8 cellular contexts compared by ENCODE assay signal in the genomic region with DNA sequence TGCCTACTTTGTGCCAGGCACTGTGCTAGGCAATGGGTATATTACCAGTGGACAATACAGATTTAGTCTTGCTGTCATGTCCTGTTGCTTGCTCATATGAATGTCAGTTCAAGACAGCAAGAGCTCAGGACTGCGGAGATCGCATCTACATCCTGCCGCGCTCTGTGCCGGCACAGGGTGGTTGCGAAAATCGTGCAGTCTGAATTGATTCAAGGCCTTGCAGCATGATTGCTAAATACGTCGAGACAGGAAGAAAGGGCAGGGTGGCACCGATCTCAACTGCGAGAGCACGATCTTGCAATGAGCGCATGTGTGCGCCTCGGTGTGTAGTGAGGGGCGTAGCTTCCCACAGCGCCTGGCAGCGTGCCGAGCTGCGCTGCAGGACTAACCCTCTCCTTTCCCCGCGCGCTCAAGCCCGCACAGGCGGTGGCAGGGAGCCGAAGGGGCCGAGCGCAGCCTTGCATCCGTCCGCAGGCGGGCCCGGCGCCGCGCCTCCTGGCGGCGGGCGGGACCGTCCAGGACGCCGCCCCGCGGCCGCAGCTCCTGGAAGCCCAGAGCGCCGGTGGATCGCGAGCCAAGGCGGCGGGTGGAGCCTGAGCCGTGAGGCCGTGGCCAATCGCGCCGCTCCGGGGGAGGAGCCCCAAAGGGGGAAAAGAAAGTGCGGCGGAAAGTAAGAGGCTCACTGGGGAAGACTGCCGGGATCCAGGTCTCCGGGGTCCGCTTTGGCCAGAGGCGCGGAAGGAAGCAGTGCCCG. TPM values are rescaled to one million over a fixed set of nuclear protein-coding genes. Genes with fewer than 3 reads are reported as not detected.
DNase-seq lines count a peak whose midpoint lies in the region; ATAC-seq, FAIRE-seq and TF ChIP-seq lines count a peak whose summit lies in the region.

A gene with protein sequence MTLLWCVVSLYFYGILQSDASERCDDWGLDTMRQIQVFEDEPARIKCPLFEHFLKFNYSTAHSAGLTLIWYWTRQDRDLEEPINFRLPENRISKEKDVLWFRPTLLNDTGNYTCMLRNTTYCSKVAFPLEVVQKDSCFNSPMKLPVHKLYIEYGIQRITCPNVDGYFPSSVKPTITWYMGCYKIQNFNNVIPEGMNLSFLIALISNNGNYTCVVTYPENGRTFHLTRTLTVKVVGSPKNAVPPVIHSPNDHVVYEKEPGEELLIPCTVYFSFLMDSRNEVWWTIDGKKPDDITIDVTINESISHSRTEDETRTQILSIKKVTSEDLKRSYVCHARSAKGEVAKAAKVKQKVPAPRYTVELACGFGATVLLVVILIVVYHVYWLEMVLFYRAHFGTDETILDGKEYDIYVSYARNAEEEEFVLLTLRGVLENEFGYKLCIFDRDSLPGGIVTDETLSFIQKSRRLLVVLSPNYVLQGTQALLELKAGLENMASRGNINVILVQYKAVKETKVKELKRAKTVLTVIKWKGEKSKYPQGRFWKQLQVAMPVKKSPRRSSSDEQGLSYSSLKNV (plus strand): TSS at position 677 of the 754 bp plus-strand sequence. CDS start 50,205 bp downstream, outside the sequence.

- no peak within 1 kb of the TSS for H4K8ac ChIP-seq in H1 (ENCODE audit: extremely low read depth, insufficient read depth, low read length)

- H3K27me3 Mint-ChIP-seq in CD4-positive, alpha-beta memory T cell: no peaks in the 10 kb centered on the region

- H2AFZ ChIP-seq in H1 (ENCODE audit: low read length): peak within 1 kb of the TSS; percentile 99

- peak within 1 kb of the TSS; percentile 84 to 97 (median 94) for H3K4me3 Mint-ChIP-seq in CD4-positive, alpha-beta memory T cell

- peaks cover 25 to 43% (median 35%) of the 10 kb centered on the region in 4 donors for H3K4me1 Mint-ChIP-seq in CD4-positive, alpha-beta memory T cell

- intact Hi-C loops in CD4-positive, alpha-beta memory T cell (cut with micrococcal nuclease): loop anchor here (1.0 to 10.0 kb wide), 4 partner anchors 67 to 1189 kb away; no protein-coding TSS in a partner anchor

- DNase-seq in CD4-positive, alpha-beta memory T cell: peak; percentile 89 to 91 (median 90)
- DNase-seq in NOMO-1 treated with DMSO at 0.1 percent for 48 hours (lab: John Stamatoyannopoulos, UW; ENCODE audit: unreplicated experiment) (peak; percentile 98), H1 (ENCODE audit: low read depth in 1 of 2, low spot score in 2 of 2) (peak; percentile 67 to 85), mesenteric fat pad (ENCODE audit: low spot score) (peak; percentile 97)
- peak; percentile 64 to 77 (median 69) for DNase-seq in activated CD8-positive, alpha-beta memory T cell treated with anti-CD3 and anti-CD28 coated beads for 48 hours (ENCODE audit: low read depth in 2 of 3, low spot score in 2 of 3)
- DNase-seq in stimulated activated CD8-positive, alpha-beta memory T cell treated with anti-CD3 and anti-CD28 coated beads, Interleukin-15, amount 100 ng/mL, for 1 hour (ENCODE audit: low read depth): peak; percentile 65

- no peaks in the 10 kb centered on the region for H3K9me3 ChIP-seq in CD4-positive, alpha-beta memory T cell (ENCODE audit: control insufficient read depth in 1 of 2, low read length in 2 of 2)
- H3K9me3 ChIP-seq in H1 (ENCODE audit: insufficient read depth in 2 of 2, low read depth in 1 of 2, low read length in 1 of 2): no peaks in the 10 kb centered on the region

- H2BK120ac ChIP-seq in H1 (replicated peaks; ENCODE audit: low read depth, low read length): no peak within 1 kb of the TSS

- TF ChIP-seq EP300 in H1 (IDR thresholded peaks at IDR 0.05; ENCODE audit: borderline replicate concordance in 1 of 2, low read depth in 2 of 2, low read length in 2 of 2): no peak

- H3K36me3 Mint-ChIP-seq in CD4-positive, alpha-beta memory T cell: peaks cover 5 to 14% of the 10 kb centered on the region in 2 donors

- H2BK5ac ChIP-seq in H1 (ENCODE audit: low read depth, low read length): peak within 1 kb of the TSS; percentile 58; the same call in 1 of the 2 replicates

- no peaks in the 10 kb centered on the region for H3K27me3 ChIP-seq in CD4-positive, alpha-beta memory T cell (ENCODE audit: insufficient read depth, low read length)
- H3K27me3 ChIP-seq in H1 (replicated peaks in 1 of 4; ENCODE audit: control insufficient read depth in 3 of 4, extremely low read depth in 1 of 4, insufficient read depth in 3 of 4, low read length in 3 of 4): peaks cover 2 to 40% (median 20%) of the 10 kb centered on the region in 4 experiments

- peak within 1 kb of the TSS in 2 of 4 experiments; percentile 1 to 74; a peak in 4 of 7 replicates for H3K9ac ChIP-seq in H1 (replicated peaks in 1 of 4; ENCODE audit: extremely low read depth in 1 of 4, low read depth in 3 of 4, low read length in 3 of 4)

- H4K91ac ChIP-seq in H1 (replicated peaks; ENCODE audit: insufficient read length, low read length): no peak within 1 kb of the TSS

- peak within 1 kb of the TSS; percentile 44; the same call in 1 of the 2 replicates for H3K18ac ChIP-seq in H1 (ENCODE audit: extremely low read depth, low read length)

- peak within 1 kb of the TSS; percentile 76 to 92 for H3K4me3 ChIP-seq in CD4-positive, alpha-beta memory T cell (ENCODE audit: low read length in 2 of 2)
- peak within 1 kb of the TSS; percentile 32 to 92 (median 59) for H3K4me3 ChIP-seq in H1 (ENCODE audit: extremely low read depth in 1 of 4, insufficient read depth in 2 of 4, low read depth in 3 of 4, low read length in 4 of 4)

- H3K56ac ChIP-seq in H1 (replicated peaks; ENCODE audit: insufficient read length, low read depth, low read length): no peak within 1 kb of the TSS

- no peak within 1 kb of the TSS for H2AK5ac ChIP-seq in H1 (ENCODE audit: low read depth, low read length)

- H3K23me2 ChIP-seq in H1 (ENCODE audit: low read depth, low read length): peaks cover 12% of the 10 kb centered on the region

- peak within 1 kb of the TSS; percentile 77; the same call in 1 of the 2 replicates for H2BK12ac ChIP-seq in H1 (ENCODE audit: low read depth, low read length)

- peak within 1 kb of the TSS; percentile 53 to 99 for H3K4me2 ChIP-seq in H1 (ENCODE audit: insufficient read depth in 1 of 2, low read depth in 2 of 2, low read length in 2 of 2)

- no peaks in the 10 kb centered on the region for H3K79me2 ChIP-seq in H1 (ENCODE audit: control insufficient read depth in 1 of 2, insufficient read depth in 2 of 2, low read length in 2 of 2)

- no peak within 1 kb of the TSS for H3K4ac ChIP-seq in H1 (replicated peaks; ENCODE audit: insufficient read length, low read depth, low read length)

- H3K23ac ChIP-seq in H1 (ENCODE audit: insufficient read length): no peak within 1 kb of the TSS

- peaks cover 28% of the 10 kb centered on the region for H3K4me1 ChIP-seq in CD4-positive, alpha-beta memory T cell (ENCODE audit: insufficient read depth, low read length)
- H3K4me1 ChIP-seq in H1 (replicated peaks in 1 of 4; ENCODE audit: control insufficient read depth in 3 of 4, insufficient read depth in 4 of 4, low read length in 3 of 4): peaks cover 0 to 2% (median 0%) of the 10 kb centered on the region in 4 experiments; a peak in 2 of 7 replicates

- 0 out of 3 replicates have a peak, but pooled peaks of 1 of the 2 experiments have one; percentile 34 for TF ChIP-seq POLR2A in H1 (IDR thresholded peaks at IDR 0.05; ENCODE audit: control extremely low read depth in 1 of 2, low read depth in 2 of 2, low read length in 2 of 2)

- TF ChIP-seq RAD21 in H1 (IDR thresholded peaks at IDR 0.05 in 1 of 2, conservative IDR thresholded peaks at IDR 0.05 in 1 of 2; ENCODE audit: low read depth in 2 of 2, low read length in 2 of 2): peak; percentile 29 to 63; a peak in 3 of 4 replicates

- peak within 1 kb of the TSS in 6 of 7 donors; percentile 92 to 97 (median 94) for H3K27ac Mint-ChIP-seq in CD4-positive, alpha-beta memory T cell

- no peaks in the 10 kb centered on the region for H3K79me1 ChIP-seq in H1 (ENCODE audit: low read depth, low read length)

- peak within 1 kb of the TSS; percentile 51 for H3K27ac ChIP-seq in CD4-positive, alpha-beta memory T cell (ENCODE audit: low read depth, low read length)
- H3K27ac ChIP-seq in H1 (ENCODE audit: low read depth, low read length): no peak within 1 kb of the TSS

- H3K9me3 Mint-ChIP-seq in CD4-positive, alpha-beta memory T cell: peaks cover 0 to 2% (median 0%) of the 10 kb centered on the region in 8 donors

- no peak within 1 kb of the TSS for H4K5ac ChIP-seq in H1 (ENCODE audit: insufficient read length, low read depth, low read length)

- no peak within 1 kb of the TSS for H2BK15ac ChIP-seq in H1 (ENCODE audit: low read length)

- POLR2A ChIA-PET in CD4-positive, alpha-beta memory T cell (lab: Charles Lee; ENCODE audit: partially characterized antibody): interaction anchor here (0.6 to 1.4 kb wide), 7 partner anchors 10 to 112 kb away, joined by 3 to 8 read pairs (median 3); no protein-coding TSS in a partner anchor
- POLR2A ChIA-PET in H1 (lab: Charles Lee; ENCODE audit: partially characterized antibody): interaction anchor here (1.3 kb wide), 1 partner anchor 40 kb away, joined by 3 read pairs; no protein-coding TSS in a partner anchor

- peak; percentile 66 to 94 (median 67) for TF ChIP-seq CTCF in H1 (IDR thresholded peaks at IDR 0.05; ENCODE audit: control extremely low read depth in 1 of 3, insufficient read depth in 1 of 3, low read depth in 1 of 3, low read length in 3 of 3)

- FAIRE-seq in H1 (lab: Jason Lieb, UNC): no peak

- CTCF ChIA-PET in CD4-positive, alpha-beta memory T cell (lab: Charles Lee; ENCODE audit: partially characterized antibody): interaction anchor here (0.5 to 1.7 kb wide), 7 partner anchors 8 to 535 kb away, joined by 3 to 4 read pairs (median 3); no protein-coding TSS in a partner anchor
- CTCF ChIA-PET in H1 (lab: Charles Lee; ENCODE audit: partially characterized antibody): interaction anchor here (0.8 to 1.6 kb wide), 16 partner anchors 10 to 545 kb away, joined by 3 to 5 read pairs (median 3); no protein-coding TSS in a partner anchor

- no peaks in the 10 kb centered on the region for H4K20me1 ChIP-seq in H1 (replicated peaks in 1 of 2; ENCODE audit: control insufficient read depth in 1 of 2, insufficient read depth in 2 of 2, low read length in 2 of 2)

- WGBS in H1 (ENCODE audit: extremely low coverage in 1 of 2, insufficient coverage in 1 of 2, insufficient read length in 1 of 2, insufficient replicate concordance in 2 of 2, low coverage in 1 of 2, low lambda C conversion rate in 2 of 2, missing lambda C conversion rate in 1 of 2), 2 experiments: 3% methylated on average over 53 of the region's 64 CpGs; no CpG with 5 or more reads in 1 of the 2 experiments

- H3K14ac ChIP-seq in H1 (ENCODE audit: insufficient read length): no peak within 1 kb of the TSS

- ATAC-seq in GM19438 (IDR thresholded peaks at IDR 0.05; ENCODE audit: low read depth, unreplicated experiment) (peak; percentile 98), HG03571 (IDR thresholded peaks at IDR 0.05; ENCODE audit: unreplicated experiment) (peak; percentile 100)

- H3K36me3 ChIP-seq in CD4-positive, alpha-beta memory T cell (ENCODE audit: insufficient read depth, low read length): no peaks in the 10 kb centered on the region
- no peaks in the 10 kb centered on the region for H3K36me3 ChIP-seq in H1 (ENCODE audit: control insufficient read depth in 2 of 4, insufficient read depth in 4 of 4, low read length in 3 of 4)

- H2BK20ac ChIP-seq in H1 (ENCODE audit: low read length): no peak within 1 kb of the TSS

RNA-seq across cellular contexts. Expression of the gene that starts here (rescaled TPM):
- 10 to 100 TPM; 11.0 to 14.6 TPM for total RNA-seq in CD4-positive, alpha-beta memory T cell
- polyA plus RNA-seq in CD4-positive, alpha-beta memory T cell: 1 to 10 TPM; 4.1 to 5.4 TPM
- 2.7 and 3.9 TPM in 2 replicates for total RNA-seq in H1 (2021; fragmentation: NEBNext Ultra II Directional; extraction: Animal tissue kit (Norgen Biotek cat#: 25700))
- 2.2 and 2.4 TPM in 2 replicates for polyA plus RNA-seq in H1 (2011; rRNA removed)
- polyA plus RNA-seq in H1 (2011; cell fraction: cytosol; rRNA removed): 2.2 TPM
- polyA plus RNA-seq in H1 (2011; cell fraction: nucleus; rRNA removed): 3.1 TPM
- polyA plus RNA-seq in H1 (2012, experiment 1 of 2): 1.2 to 6.0 TPM (median 3.2 TPM) in 4 replicates
- polyA plus RNA-seq in H1 (2012, experiment 2 of 2): 0.24 TPM
- 6.0 TPM for polyA plus RNA-seq in H1 (2013, experiment 1 of 2)
- 5.0 TPM for polyA plus RNA-seq in H1 (2013, experiment 2 of 2)
- 9.9 and 11.4 TPM in 2 replicates for polyA minus RNA-seq in H1 (2011; rRNA and poly(A)+ RNA removed)
- 2.5 TPM for polyA minus RNA-seq in H1 (2011; cell fraction: cytosol; rRNA and poly(A)+ RNA removed)
- 6.9 TPM for polyA minus RNA-seq in H1 (2011; cell fraction: nucleus; rRNA and poly(A)+ RNA removed)
- 21.5 TPM for total RNA-seq in mesenteric fat pad
